ENCODE assay signal across 1 cellular context in the genomic region with DNA sequence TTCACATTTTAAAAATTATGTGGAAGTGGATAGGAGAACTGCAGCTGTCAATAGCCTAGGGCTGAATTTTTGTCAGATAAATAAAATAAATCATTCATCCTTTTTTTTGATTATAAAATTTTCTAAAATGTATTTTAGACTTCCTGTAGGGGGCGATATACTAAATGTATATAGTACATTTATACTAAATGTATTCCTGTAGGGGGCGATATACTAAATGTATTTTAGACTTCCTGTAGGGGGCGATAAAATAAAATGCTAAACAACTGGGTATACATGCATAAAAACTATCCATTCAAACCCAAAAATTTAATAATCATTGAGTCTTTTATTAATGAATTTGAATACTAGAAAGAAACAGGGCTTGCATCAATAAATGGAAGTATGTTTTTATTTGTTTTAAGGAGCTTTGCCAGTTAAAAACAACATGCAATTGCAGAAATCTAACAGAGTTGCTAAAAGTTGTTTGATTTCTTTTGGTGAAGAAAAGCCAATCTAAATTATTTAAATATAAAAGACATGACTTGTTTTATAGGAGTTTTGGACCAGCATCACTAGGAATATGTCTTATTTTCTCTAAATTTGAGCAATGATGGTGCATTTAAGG.
TF ChIP-seq lines count a peak whose summit lies in the region.

No MANE protein-coding gene starts in this region.

TF ChIP-seq in K562, 482 proteins besides CTCF, POLR2A, EP300 and RAD21 (continued from another document):
- TF ChIP-seq, protein P1, sequence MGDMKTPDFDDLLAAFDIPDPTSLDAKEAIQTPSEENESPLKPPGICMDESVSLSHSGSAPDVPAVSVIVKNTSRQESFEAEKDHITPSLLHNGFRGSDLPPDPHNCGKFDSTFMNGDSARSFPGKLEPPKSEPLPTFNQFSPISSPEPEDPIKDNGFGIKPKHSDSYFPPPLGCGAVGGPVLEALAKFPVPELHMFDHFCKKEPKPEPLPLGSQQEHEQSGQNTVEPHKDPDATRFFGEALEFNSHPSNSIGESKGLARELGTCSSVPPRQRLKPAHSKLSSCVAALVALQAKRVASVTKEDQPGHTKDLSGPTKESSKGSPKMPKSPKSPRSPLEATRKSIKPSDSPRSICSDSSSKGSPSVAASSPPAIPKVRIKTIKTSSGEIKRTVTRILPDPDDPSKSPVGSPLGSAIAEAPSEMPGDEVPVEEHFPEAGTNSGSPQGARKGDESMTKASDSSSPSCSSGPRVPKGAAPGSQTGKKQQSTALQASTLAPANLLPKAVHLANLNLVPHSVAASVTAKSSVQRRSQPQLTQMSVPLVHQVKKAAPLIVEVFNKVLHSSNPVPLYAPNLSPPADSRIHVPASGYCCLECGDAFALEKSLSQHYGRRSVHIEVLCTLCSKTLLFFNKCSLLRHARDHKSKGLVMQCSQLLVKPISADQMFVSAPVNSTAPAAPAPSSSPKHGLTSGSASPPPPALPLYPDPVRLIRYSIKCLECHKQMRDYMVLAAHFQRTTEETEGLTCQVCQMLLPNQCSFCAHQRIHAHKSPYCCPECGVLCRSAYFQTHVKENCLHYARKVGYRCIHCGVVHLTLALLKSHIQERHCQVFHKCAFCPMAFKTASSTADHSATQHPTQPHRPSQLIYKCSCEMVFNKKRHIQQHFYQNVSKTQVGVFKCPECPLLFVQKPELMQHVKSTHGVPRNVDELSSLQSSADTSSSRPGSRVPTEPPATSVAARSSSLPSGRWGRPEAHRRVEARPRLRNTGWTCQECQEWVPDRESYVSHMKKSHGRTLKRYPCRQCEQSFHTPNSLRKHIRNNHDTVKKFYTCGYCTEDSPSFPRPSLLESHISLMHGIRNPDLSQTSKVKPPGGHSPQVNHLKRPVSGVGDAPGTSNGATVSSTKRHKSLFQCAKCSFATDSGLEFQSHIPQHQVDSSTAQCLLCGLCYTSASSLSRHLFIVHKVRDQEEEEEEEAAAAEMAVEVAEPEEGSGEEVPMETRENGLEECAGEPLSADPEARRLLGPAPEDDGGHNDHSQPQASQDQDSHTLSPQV (IDR thresholded peaks at IDR 0.05) = peak; percentile 92
- TF ChIP-seq KAT2B (IDR thresholded peaks at IDR 0.05; ENCODE audit: low read depth, low read length) (peak; percentile 42), TEAD4 (IDR thresholded peaks at IDR 0.05; ENCODE audit: low read length) (peak; percentile 40; the same call in 1 of the 2 replicates), TEAD4 (CRISPR knock-in tag; IDR thresholded peaks at IDR 0.05; ENCODE audit: borderline replicate concordance) (no peak), JUND (IDR thresholded peaks at IDR 0.05; ENCODE audit: borderline replicate concordance, low read depth, low read length) (0 out of 2 replicates have a peak, but pooled peaks have one; percentile 19), JUND (tag; IDR thresholded peaks at IDR 0.05; ENCODE audit: borderline replicate concordance, low read depth, low read length) (no peak), SLC30A9 (CRISPR knock-in tag; IDR thresholded peaks at IDR 0.05) (no peak), TAF7 (tag; IDR thresholded peaks at IDR 0.05) (no peak), CBX3 (IDR thresholded peaks at IDR 0.05; ENCODE audit: borderline replicate concordance in 1 of 2, low read length in 2 of 2) (peak in 1 of 2 experiments; percentile 75; a peak in 1 of 3 replicates), U2AF1 (optimal IDR thresholded peaks at IDR 0.05; ENCODE audit: low read depth, low read length) (no peak), ADNP (tag; IDR thresholded peaks at IDR 0.05) (peak; percentile 58; the same call in 1 of the 2 replicates), GATAD2B (IDR thresholded peaks at IDR 0.05; ENCODE audit: borderline replicate concordance) (0 out of 2 replicates have a peak, but pooled peaks have one; percentile 49), FOXM1 (IDR thresholded peaks at IDR 0.05; ENCODE audit: low read depth) (0 out of 2 replicates have a peak, but pooled peaks have one; percentile 10), FOXM1 (CRISPR knock-in tag; IDR thresholded peaks at IDR 0.05; ENCODE audit: low read depth) (no peak)
- TF ChIP-seq, protein P2, sequence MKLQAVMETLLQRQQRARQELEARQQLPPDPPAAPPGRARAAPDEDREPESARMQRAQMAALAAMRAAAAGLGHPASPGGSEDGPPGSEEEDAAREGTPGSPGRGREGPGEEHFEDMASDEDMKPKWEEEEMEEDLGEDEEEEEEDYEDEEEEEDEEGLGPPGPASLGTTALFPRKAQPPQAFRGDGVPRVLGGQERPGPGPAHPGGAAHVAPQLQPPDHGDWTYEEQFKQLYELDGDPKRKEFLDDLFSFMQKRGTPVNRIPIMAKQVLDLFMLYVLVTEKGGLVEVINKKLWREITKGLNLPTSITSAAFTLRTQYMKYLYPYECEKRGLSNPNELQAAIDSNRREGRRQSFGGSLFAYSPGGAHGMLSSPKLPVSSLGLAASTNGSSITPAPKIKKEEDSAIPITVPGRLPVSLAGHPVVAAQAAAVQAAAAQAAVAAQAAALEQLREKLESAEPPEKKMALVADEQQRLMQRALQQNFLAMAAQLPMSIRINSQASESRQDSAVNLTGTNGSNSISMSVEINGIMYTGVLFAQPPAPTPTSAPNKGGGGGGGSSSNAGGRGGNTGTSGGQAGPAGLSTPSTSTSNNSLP (IDR thresholded peaks at IDR 0.05; ENCODE audit: borderline replicate concordance, low read depth, low read length) = peak; percentile 100
- TF ChIP-seq, protein P3, sequence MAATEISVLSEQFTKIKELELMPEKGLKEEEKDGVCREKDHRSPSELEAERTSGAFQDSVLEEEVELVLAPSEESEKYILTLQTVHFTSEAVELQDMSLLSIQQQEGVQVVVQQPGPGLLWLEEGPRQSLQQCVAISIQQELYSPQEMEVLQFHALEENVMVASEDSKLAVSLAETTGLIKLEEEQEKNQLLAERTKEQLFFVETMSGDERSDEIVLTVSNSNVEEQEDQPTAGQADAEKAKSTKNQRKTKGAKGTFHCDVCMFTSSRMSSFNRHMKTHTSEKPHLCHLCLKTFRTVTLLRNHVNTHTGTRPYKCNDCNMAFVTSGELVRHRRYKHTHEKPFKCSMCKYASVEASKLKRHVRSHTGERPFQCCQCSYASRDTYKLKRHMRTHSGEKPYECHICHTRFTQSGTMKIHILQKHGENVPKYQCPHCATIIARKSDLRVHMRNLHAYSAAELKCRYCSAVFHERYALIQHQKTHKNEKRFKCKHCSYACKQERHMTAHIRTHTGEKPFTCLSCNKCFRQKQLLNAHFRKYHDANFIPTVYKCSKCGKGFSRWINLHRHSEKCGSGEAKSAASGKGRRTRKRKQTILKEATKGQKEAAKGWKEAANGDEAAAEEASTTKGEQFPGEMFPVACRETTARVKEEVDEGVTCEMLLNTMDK (IDR thresholded peaks at IDR 0.05; ENCODE audit: borderline replicate concordance, insufficient read depth, low read depth, low read length, poor library complexity, severe bottlenecking) = peak; percentile 48
- TF ChIP-seq, protein P4, sequence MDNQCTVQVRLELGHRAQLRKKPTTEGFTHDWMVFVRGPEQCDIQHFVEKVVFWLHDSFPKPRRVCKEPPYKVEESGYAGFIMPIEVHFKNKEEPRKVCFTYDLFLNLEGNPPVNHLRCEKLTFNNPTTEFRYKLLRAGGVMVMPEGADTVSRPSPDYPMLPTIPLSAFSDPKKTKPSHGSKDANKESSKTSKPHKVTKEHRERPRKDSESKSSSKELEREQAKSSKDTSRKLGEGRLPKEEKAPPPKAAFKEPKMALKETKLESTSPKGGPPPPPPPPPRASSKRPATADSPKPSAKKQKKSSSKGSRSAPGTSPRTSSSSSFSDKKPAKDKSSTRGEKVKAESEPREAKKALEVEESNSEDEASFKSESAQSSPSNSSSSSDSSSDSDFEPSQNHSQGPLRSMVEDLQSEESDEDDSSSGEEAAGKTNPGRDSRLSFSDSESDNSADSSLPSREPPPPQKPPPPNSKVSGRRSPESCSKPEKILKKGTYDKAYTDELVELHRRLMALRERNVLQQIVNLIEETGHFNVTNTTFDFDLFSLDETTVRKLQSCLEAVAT (IDR thresholded peaks at IDR 0.05) = peak in 1 of 2 experiments; percentile 91; a peak in 2 of 4 replicates
- TF ChIP-seq, protein P5, sequence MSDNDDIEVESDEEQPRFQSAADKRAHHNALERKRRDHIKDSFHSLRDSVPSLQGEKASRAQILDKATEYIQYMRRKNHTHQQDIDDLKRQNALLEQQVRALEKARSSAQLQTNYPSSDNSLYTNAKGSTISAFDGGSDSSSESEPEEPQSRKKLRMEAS (CRISPR knock-in tag; IDR thresholded peaks at IDR 0.05) = no peak
- TF ChIP-seq, protein P6, sequence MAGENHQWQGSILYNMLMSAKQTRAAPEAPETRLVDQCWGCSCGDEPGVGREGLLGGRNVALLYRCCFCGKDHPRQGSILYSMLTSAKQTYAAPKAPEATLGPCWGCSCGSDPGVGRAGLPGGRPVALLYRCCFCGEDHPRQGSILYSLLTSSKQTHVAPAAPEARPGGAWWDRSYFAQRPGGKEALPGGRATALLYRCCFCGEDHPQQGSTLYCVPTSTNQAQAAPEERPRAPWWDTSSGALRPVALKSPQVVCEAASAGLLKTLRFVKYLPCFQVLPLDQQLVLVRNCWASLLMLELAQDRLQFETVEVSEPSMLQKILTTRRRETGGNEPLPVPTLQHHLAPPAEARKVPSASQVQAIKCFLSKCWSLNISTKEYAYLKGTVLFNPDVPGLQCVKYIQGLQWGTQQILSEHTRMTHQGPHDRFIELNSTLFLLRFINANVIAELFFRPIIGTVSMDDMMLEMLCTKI (IDR thresholded peaks at IDR 0.05; ENCODE audit: partially characterized antibody) = no peak
TF ChIP-seq in K562: peak in this region for 13.
